8 cellular contexts compared by ENCODE assay signal in genomic region chr20:1399678-1400366, GRCh38. TPM values are rescaled to one million over a fixed set of nuclear protein-coding genes. Genes with fewer than 3 reads are reported as not detected.
DNase-seq lines count a peak whose midpoint lies in the region; TF ChIP-seq lines count a peak whose summit lies in the region.
"Not testable (repeated sequence)": the region's sequence is repeated elsewhere in the genome, so short reads cannot be mapped to it uniquely, and the experiment has no call there.

No MANE protein-coding gene starts in this region.

- peak overlapping the region; percentile 21 for H3K4me3 Mint-ChIP-seq in type B pancreatic cell

- not testable (repeated sequence) for H4K91ac ChIP-seq in mesenchymal stem cell (ENCODE audit: low read length)

- H3K4me2 ChIP-seq in mesenchymal stem cell (ENCODE audit: low read length, poor library complexity, severe bottlenecking) = not testable (repeated sequence)

- not testable (repeated sequence) for H4K8ac ChIP-seq in mesenchymal stem cell (ENCODE audit: low read length)

- not testable (repeated sequence) for H3K9me3 Mint-ChIP-seq in type B pancreatic cell

- H3K27me3 ChIP-seq in mesenchymal stem cell (ENCODE audit: control insufficient read depth in 1 of 2, insufficient read depth in 1 of 2, low read length in 2 of 2) = peaks cover 3 to 19% of the 10 kb centered on the region in 2 experiments

- H3K23ac ChIP-seq in mesenchymal stem cell (ENCODE audit: low read length in 2 of 2) = not testable (repeated sequence)

- not testable (repeated sequence) for H3K4me3 ChIP-seq in astrocyte of the spinal cord (ENCODE audit: low read depth, low read length); mesenchymal stem cell (ENCODE audit: insufficient read depth in 1 of 2, low read depth in 1 of 2, low read length in 2 of 2)

- not testable (repeated sequence) for H2BK5ac ChIP-seq in mesenchymal stem cell (ENCODE audit: low read depth, low read length, poor library complexity, severe bottlenecking)

- not testable (repeated sequence) for H3K79me1 ChIP-seq in mesenchymal stem cell (replicated peaks; ENCODE audit: low read length, poor library complexity, severe bottlenecking)

- H2BK120ac ChIP-seq in mesenchymal stem cell (ENCODE audit: low read depth, low read length) = not testable (repeated sequence)

- POLR2A ChIA-PET in RWPE1 (lab: Yijun Ruan, JAX; ENCODE audit: low non-redundant PET) = interaction anchor here (0.5 to 1.4 kb wide), 2 partner anchors 8 to 74 kb away, joined by 4 to 5 read pairs; no protein-coding TSS in a partner anchor

- TF ChIP-seq CTCF in RWPE1 (conservative IDR thresholded peaks at IDR 0.05; ENCODE audit: low read depth); astrocyte of the spinal cord (IDR thresholded peaks at IDR 0.05; ENCODE audit: low read depth, low read length); type B pancreatic cell (conservative IDR thresholded peaks at IDR 0.05): not testable (repeated sequence)

- H3K36me3 Mint-ChIP-seq in type B pancreatic cell = not testable (repeated sequence)

- not testable (repeated sequence) for H2AK5ac ChIP-seq in mesenchymal stem cell (ENCODE audit: low read length, severe bottlenecking)

- in situ Hi-C loops in astrocyte of the spinal cord (cut with HindIII; ENCODE audit: low sequenced_read_pairs) = not testable (repeated sequence)

- peak overlapping the region; percentile 51 for H3K9ac ChIP-seq in mesenchymal stem cell (ENCODE audit: low read length)

- DNase-seq in DMS53 treated with DMSO at 0.1 percent for 48 hours (lab: John Stamatoyannopoulos, UW; ENCODE audit: unreplicated experiment) (peak; percentile 19), LHCN-M2 (ENCODE audit: low read depth) (peak; percentile 70), NCI-H2227 treated with DMSO at 0.1 percent for 48 hours (lab: John Stamatoyannopoulos, UW) (peak; percentile 11), RWPE1 (ENCODE audit: low spot score) (peak; percentile 35), astrocyte of the spinal cord (ENCODE audit: low read depth, low spot score) (peak; percentile 56), fibroblast of peridontal ligament (ENCODE audit: extremely low read depth) (peak; percentile 68), mesenchymal stem cell (peak; percentile 77)
- not testable (repeated sequence) for DNase-seq in type B pancreatic cell (ENCODE audit: extremely low spot score, unreplicated experiment)

- H3K4me1 Mint-ChIP-seq in type B pancreatic cell (ENCODE audit: unreplicated experiment) = not testable (repeated sequence)

- not testable (repeated sequence) for H3K4me1 ChIP-seq in mesenchymal stem cell (ENCODE audit: control insufficient read depth, insufficient read depth, low read depth, low read length)

- not testable (repeated sequence) for H3K36me3 ChIP-seq in mesenchymal stem cell (ENCODE audit: control insufficient read depth in 1 of 2, insufficient read depth in 2 of 2, low read depth in 1 of 2, low read length in 2 of 2)

- H2BK15ac ChIP-seq in mesenchymal stem cell (ENCODE audit: low read depth, poor library complexity, severe bottlenecking) = not testable (repeated sequence)

- CTCF ChIA-PET in RWPE1 (lab: Yijun Ruan, JAX) = not testable (repeated sequence)

- WGBS in mesenchymal stem cell = 43% methylated on average over 8 of the region's 8 CpGs

- not testable (repeated sequence) for H3K27ac ChIP-seq in RWPE1; mesenchymal stem cell (ENCODE audit: low read length, poor library complexity, severe bottlenecking)

- not testable (repeated sequence) for H2BK12ac ChIP-seq in mesenchymal stem cell (ENCODE audit: low read length in 2 of 2)

- H3K27me3 Mint-ChIP-seq in type B pancreatic cell = peaks cover 65% of the 10 kb centered on the region

- H3K14ac ChIP-seq in mesenchymal stem cell (ENCODE audit: low read length in 2 of 2) = not testable (repeated sequence)

- H3K9me3 ChIP-seq in mesenchymal stem cell (ENCODE audit: control insufficient read depth, low read length) = not testable (repeated sequence)

- H2AFZ ChIP-seq in mesenchymal stem cell (ENCODE audit: low read depth, low read length) = not testable (repeated sequence)

- H3K27ac Mint-ChIP-seq in type B pancreatic cell = peak overlapping the region; percentile 56

- not testable (repeated sequence) for H3K18ac ChIP-seq in mesenchymal stem cell (ENCODE audit: low read depth in 1 of 2, low read length in 2 of 2)

- H3K4ac ChIP-seq in mesenchymal stem cell (ENCODE audit: low read depth in 1 of 2, low read length in 2 of 2) = not testable (repeated sequence)

RNA-seq across cellular contexts. Expression of gene FKBP1A, which starts 7.0 kb away (rescaled TPM):
- total RNA-seq in LHCN-M2 (2014; rRNA removed) = 130 and 131 TPM in 2 replicates
- polyA plus RNA-seq in LHCN-M2 (2012) = 412 TPM
- polyA plus RNA-seq in mesenchymal stem cell (2013, experiment 1 of 2) = 511 TPM
- polyA plus RNA-seq in mesenchymal stem cell (2013, experiment 2 of 2) = 515 TPM
- 149 and 177 TPM in 2 replicates for total RNA-seq in type B pancreatic cell (ENCODE audit: low replicate concordance)
